ENCODE assay signal across 8 cellular contexts in the genomic region with DNA sequence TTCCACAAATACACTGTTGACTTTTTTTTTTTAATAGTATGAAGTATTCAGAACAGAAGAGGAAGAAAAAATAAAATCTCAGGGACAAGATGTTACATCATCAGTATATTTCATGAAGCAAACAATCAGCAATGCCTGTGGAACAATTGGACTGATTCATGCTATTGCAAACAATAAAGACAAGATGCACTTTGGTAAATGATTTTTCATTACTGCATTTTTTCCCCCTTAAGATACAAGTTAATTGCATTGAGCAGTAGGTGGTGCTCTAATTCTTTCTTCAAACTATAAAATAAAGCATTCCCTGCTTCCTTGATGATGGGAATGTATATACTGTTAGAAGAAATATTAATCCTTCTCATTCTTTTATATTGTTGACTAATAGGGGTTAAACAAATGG. TPM values are rescaled to one million over a fixed set of nuclear protein-coding genes. Genes with fewer than 3 reads are reported as not detected.
DNase-seq lines count a peak whose midpoint lies in the region; ATAC-seq and TF ChIP-seq lines count a peak whose summit lies in the region.

No MANE protein-coding gene starts in this region.

- POLR2A ChIA-PET in T-cell (lab: Charles Lee) = no interaction called here

- H3K27ac Mint-ChIP-seq in T-cell = no peak overlapping the region

- H3K27me3 Mint-ChIP-seq in T-cell = no peaks in the 10 kb centered on the region

- H3K36me3 Mint-ChIP-seq in T-cell = peaks cover 42% of the 10 kb centered on the region

- H3K4me3 ChIP-seq in AG09309 (ENCODE audit: control insufficient read depth, low read depth, low read length) (no peak overlapping the region), GM12875 (ENCODE audit: low read depth, low read length) (no peak overlapping the region)

- CTCF ChIA-PET in T-cell (lab: Charles Lee) = no interaction called here

- H3K9me3 Mint-ChIP-seq in T-cell = no peaks in the 10 kb centered on the region

- TF ChIP-seq CTCF in AG09309 (IDR thresholded peaks at IDR 0.05; ENCODE audit: control insufficient read depth, insufficient read depth, low read depth, low read length, missing control alignments) = peak; percentile 42
- TF ChIP-seq CTCF in GM12875 (IDR thresholded peaks at IDR 0.05; ENCODE audit: borderline replicate concordance, insufficient read depth, low read depth, low read length) = peak; percentile 11; the same call in 1 of the 2 replicates

- intact Hi-C loops in left ventricle myocardium superior (cut with micrococcal nuclease) = no loop called here

- peak; percentile 81 for ATAC-seq in SK-N-SH treated with all-trans-retinoic acid at 6 μM for 48 hours
- ATAC-seq in T-cell (replicated peaks in 1 of 4) = no peak
- no peak for ATAC-seq in left ventricle myocardium superior

- DNase-seq in AG09309 (ENCODE audit: low read depth) (no peak), globus pallidus (ENCODE audit: low spot score) (peak; percentile 17), DMS79 treated with DMSO at 0.1 percent for 48 hours (lab: John Stamatoyannopoulos, UW) (no peak), T-cell (no peak), NCI-H2029 treated with DMSO at 0.1 percent for 48 hours (lab: John Stamatoyannopoulos, UW) (no peak), left ventricle myocardium superior (no peak)

- peaks cover 0 to 2% (median 0%) of the 10 kb centered on the region in 3 donors for H3K4me1 Mint-ChIP-seq in T-cell

- no peak overlapping the region for H3K4me3 Mint-ChIP-seq in T-cell

TF ChIP-seq in SK-N-SH treated with all-trans-retinoic acid at 6 μM for 48 hours, 23 proteins besides CTCF, POLR2A, EP300 and RAD21:
- TF ChIP-seq RARB (CRISPR knock-in tag; IDR thresholded peaks at IDR 0.05) (no peak), OSR1 (CRISPR knock-in tag; IDR thresholded peaks at IDR 0.05) (no peak), TCF4 (CRISPR knock-in tag; IDR thresholded peaks at IDR 0.05; ENCODE audit: borderline replicate concordance) (no peak), ZFP3 (CRISPR knock-in tag; IDR thresholded peaks at IDR 0.05) (no peak), ZNF8 (CRISPR knock-in tag; IDR thresholded peaks at IDR 0.05) (no peak), BACH2 (CRISPR knock-in tag; IDR thresholded peaks at IDR 0.05; ENCODE audit: borderline replicate concordance) (no peak), PPARA (CRISPR knock-in tag; IDR thresholded peaks at IDR 0.05; ENCODE audit: borderline replicate concordance) (no peak), GLIS3 (CRISPR knock-in tag; IDR thresholded peaks at IDR 0.05) (no peak), ZNF565 (CRISPR knock-in tag; conservative IDR thresholded peaks at IDR 0.05; ENCODE audit: low read depth) (no peak), ISL1 (CRISPR knock-in tag; IDR thresholded peaks at IDR 0.05) (no peak)
- TF ChIP-seq, protein P1, sequence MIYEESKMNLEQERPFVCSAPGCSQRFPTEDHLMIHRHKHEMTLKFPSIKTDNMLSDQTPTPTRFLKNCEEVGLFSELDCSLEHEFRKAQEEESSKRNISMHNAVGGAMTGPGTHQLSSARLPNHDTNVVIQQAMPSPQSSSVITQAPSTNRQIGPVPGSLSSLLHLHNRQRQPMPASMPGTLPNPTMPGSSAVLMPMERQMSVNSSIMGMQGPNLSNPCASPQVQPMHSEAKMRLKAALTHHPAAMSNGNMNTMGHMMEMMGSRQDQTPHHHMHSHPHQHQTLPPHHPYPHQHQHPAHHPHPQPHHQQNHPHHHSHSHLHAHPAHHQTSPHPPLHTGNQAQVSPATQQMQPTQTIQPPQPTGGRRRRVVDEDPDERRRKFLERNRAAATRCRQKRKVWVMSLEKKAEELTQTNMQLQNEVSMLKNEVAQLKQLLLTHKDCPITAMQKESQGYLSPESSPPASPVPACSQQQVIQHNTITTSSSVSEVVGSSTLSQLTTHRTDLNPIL (CRISPR knock-in tag; IDR thresholded peaks at IDR 0.05; ENCODE audit: low read depth) = no peak
- TF ChIP-seq, protein P2, sequence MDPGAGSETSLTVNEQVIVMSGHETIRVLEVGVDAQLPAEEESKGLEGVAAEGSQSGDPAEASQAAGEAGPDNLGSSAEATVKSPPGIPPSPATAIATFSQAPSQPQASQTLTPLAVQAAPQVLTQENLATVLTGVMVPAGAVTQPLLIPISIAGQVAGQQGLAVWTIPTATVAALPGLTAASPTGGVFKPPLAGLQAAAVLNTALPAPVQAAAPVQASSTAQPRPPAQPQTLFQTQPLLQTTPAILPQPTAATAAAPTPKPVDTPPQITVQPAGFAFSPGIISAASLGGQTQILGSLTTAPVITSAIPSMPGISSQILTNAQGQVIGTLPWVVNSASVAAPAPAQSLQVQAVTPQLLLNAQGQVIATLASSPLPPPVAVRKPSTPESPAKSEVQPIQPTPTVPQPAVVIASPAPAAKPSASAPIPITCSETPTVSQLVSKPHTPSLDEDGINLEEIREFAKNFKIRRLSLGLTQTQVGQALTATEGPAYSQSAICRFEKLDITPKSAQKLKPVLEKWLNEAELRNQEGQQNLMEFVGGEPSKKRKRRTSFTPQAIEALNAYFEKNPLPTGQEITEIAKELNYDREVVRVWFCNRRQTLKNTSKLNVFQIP (CRISPR knock-in tag; IDR thresholded peaks at IDR 0.05; ENCODE audit: borderline replicate concordance, low read depth) = no peak

RNA-seq across cellular contexts. Expression of gene UCHL3, which starts 17.1 kb away (rescaled TPM):
- total RNA-seq in T-cell (10 to 100 TPM; 13.9 to 26.5 (median 16.0) TPM), left ventricle myocardium superior (23.7 TPM)

RNA-seq across cellular contexts. Expression of gene COMMD6, which starts 29.0 kb away (rescaled TPM):
- total RNA-seq in T-cell (100 to 1,000 TPM; 165 to 218 (median 191) TPM), left ventricle myocardium superior (129 TPM)
